In genomic region chr19:13831560-13832056, GRCh38 we compare ENCODE assay signal across 18 cellular contexts. TPM values are rescaled to one million over a fixed set of nuclear protein-coding genes. Genes with fewer than 3 reads are reported as not detected.
A peak's percentile ranks its signal among the peaks of the same experiment; 100 is the strongest.
DNase-seq lines count a peak whose midpoint lies in the region; ATAC-seq, FAIRE-seq and TF ChIP-seq lines count a peak whose summit lies in the region.
"Had no signal": no experiment of that assay in that cellular context is flagged by ENCODE, and none has a peak within 500 bp of the region (broad histone marks: within the 10 kb centered on the region; RNA-seq: fewer than 3 reads in every experiment).

No MANE protein-coding gene starts in this region.

- no peak overlapping the region for H3K4me3 Mint-ChIP-seq in MCF 10A (ENCODE audit: unreplicated experiment)

- H3K4me1 ChIP-seq in breast epithelium (peaks cover 13 to 17% of the 10 kb centered on the region in 2 donors), RWPE2 (ENCODE audit: insufficient read depth, poor library complexity, severe bottlenecking) (peaks cover 14% of the 10 kb centered on the region), endothelial cell of umbilical vein (ENCODE audit: control insufficient read depth, extremely low read depth, insufficient read depth, low read length) (peaks cover 15% of the 10 kb centered on the region), subcutaneous abdominal adipose tissue (ENCODE audit: control insufficient read depth in 5 of 5, insufficient read depth in 5 of 5, low read length in 5 of 5) (peaks cover 11 to 31% (median 21%) of the 10 kb centered on the region in 5 donors)

- no peak for TF ChIP-seq POLR2A in breast epithelium (IDR thresholded peaks at IDR 0.05)
- no peak for TF ChIP-seq POLR2A in endothelial cell of umbilical vein (IDR thresholded peaks at IDR 0.05; ENCODE audit: low read depth, low read length)

- H3K79me2 ChIP-seq in endothelial cell of umbilical vein (ENCODE audit: control insufficient read depth, insufficient read depth, low read length), result peaks cover 11% of the 10 kb centered on the region

- peaks cover 97% of the 10 kb centered on the region for H3K36me3 Mint-ChIP-seq in MCF 10A (ENCODE audit: insufficient read depth, unreplicated experiment)

- ATAC-seq in RWPE2 (ENCODE audit: low read depth), result no peak
- ATAC-seq: pancreas; PC-3; stimulated activated naive CD8-positive, alpha-beta T cell treated with anti-CD3 and anti-CD28 coated beads, Interleukin-15, amount 100 ng/mL, for 72 hours had no signal

- POLR2A ChIA-PET in MCF 10A (lab: Yijun Ruan, JAX) (interaction anchor here (1.6 kb wide), 1 partner anchor 34 kb away, joined by 5 read pairs; no protein-coding TSS in a partner anchor), endothelial cell of umbilical vein (lab: Charles Lee) (no interaction called here)

- H3K9me1 ChIP-seq in endothelial cell of umbilical vein (replicated peaks; ENCODE audit: control insufficient read depth, extremely low read depth, insufficient read depth, low read length), result no peaks in the 10 kb centered on the region

- FAIRE-seq in endothelial cell of umbilical vein (lab: Jason Lieb, UNC), result no peak
- FAIRE-seq: pancreas, small intestine had no signal

- H3K4me3 ChIP-seq in breast epithelium, result no peak overlapping the region
- no peak overlapping the region for H3K4me3 ChIP-seq in RWPE2 (ENCODE audit: severe bottlenecking)
- H3K4me3 ChIP-seq in endothelial cell of umbilical vein (replicated peaks in 1 of 3; ENCODE audit: insufficient read depth in 1 of 3, low read depth in 1 of 3, low read length in 3 of 3), result no peak overlapping the region
- H3K4me3 ChIP-seq in subcutaneous abdominal adipose tissue (ENCODE audit: low read depth in 1 of 5, low read length in 5 of 5), result no peak overlapping the region
- H3K4me3 ChIP-seq: pancreas had no signal

- H3K36me3 ChIP-seq in breast epithelium (no peaks in the 10 kb centered on the region), RWPE2 (ENCODE audit: low read depth) (peaks cover 39% of the 10 kb centered on the region), endothelial cell of umbilical vein (ENCODE audit: control insufficient read depth in 2 of 2, extremely low read depth in 1 of 2, insufficient read depth in 2 of 2, low read length in 2 of 2) (peaks cover 6 to 28% of the 10 kb centered on the region in 2 experiments), subcutaneous abdominal adipose tissue (ENCODE audit: control insufficient read depth in 5 of 5, insufficient read depth in 5 of 5, low read length in 5 of 5) (peaks cover 0 to 53% (median 40%) of the 10 kb centered on the region in 5 donors)

- no peaks in the 10 kb centered on the region for H3K9me3 Mint-ChIP-seq in MCF 10A (ENCODE audit: unreplicated experiment)
- H3K9me3 Mint-ChIP-seq: stimulated activated naive CD8-positive, alpha-beta T cell treated with anti-CD3 and anti-CD28 coated beads, Interleukin-15, amount 100 ng/mL, for 72 hours had no signal

- TF ChIP-seq CTCF in breast epithelium (IDR thresholded peaks at IDR 0.05) (no peak), MCF 10A (IDR thresholded peaks at IDR 0.05; ENCODE audit: unreplicated experiment) (no peak), RWPE2 (IDR thresholded peaks at IDR 0.05; ENCODE audit: poor library complexity, severe bottlenecking) (no peak), endothelial cell of umbilical vein (IDR thresholded peaks at IDR 0.05; ENCODE audit: extremely low read depth in 1 of 2, insufficient read depth in 1 of 2, low read depth in 1 of 2, low read length in 2 of 2) (no peak)

- H3K27me3 ChIP-seq in breast epithelium (no peaks in the 10 kb centered on the region), RWPE2 (ENCODE audit: insufficient read depth, poor library complexity, severe bottlenecking) (no peaks in the 10 kb centered on the region), endothelial cell of umbilical vein (ENCODE audit: control insufficient read depth in 2 of 2, insufficient read depth in 2 of 2, low read length in 2 of 2) (no peaks in the 10 kb centered on the region), subcutaneous abdominal adipose tissue (ENCODE audit: control insufficient read depth in 5 of 5, insufficient read depth in 4 of 5, low read length in 5 of 5) (no peaks in the 10 kb centered on the region)
- H3K27me3 ChIP-seq: pancreas had no signal

- peaks cover 5% of the 10 kb centered on the region for H3K4me1 Mint-ChIP-seq in MCF 10A (ENCODE audit: insufficient read depth, unreplicated experiment)

- DNase-seq in breast epithelium (ENCODE audit: low spot score in 2 of 2), result no peak
- no peak for DNase-seq in MCF 10A (ENCODE audit: unreplicated experiment)
- DNase-seq in RWPE2 (ENCODE audit: low spot score), result no peak
- DNase-seq in endothelial cell of umbilical vein (ENCODE audit: low read depth, low spot score), result no peak
- DNase-seq in GM19238 (ENCODE audit: insufficient read length, low spot score), result no peak
- no peak for DNase-seq in NCI-H2107 (lab: John Stamatoyannopoulos, UW)
- no peak for DNase-seq in SIG-M5 (lab: John Stamatoyannopoulos, UW)
- DNase-seq: activated T-cell treated with anti-CD3 and anti-CD28 coated beads for 4 hours; DMS53; islet precursor cell; NCI-H146; NCI-H526; pancreas; PC-3; small intestine; stimulated activated naive CD8-positive, alpha-beta T cell treated with anti-CD3 and anti-CD28 coated beads, Interleukin-15, amount 100 ng/mL, for 72 hours had no signal

- intact Hi-C loops in breast epithelium (cut with DNase I; ENCODE audit: low total_unique reads), result loop anchor here (2.0 kb wide), 1 partner anchor 39 kb away; no protein-coding TSS in a partner anchor
- intact Hi-C loops in MCF 10A (cut with micrococcal nuclease), result no loop called here
- intact Hi-C loops in endothelial cell of umbilical vein (cut with micrococcal nuclease), result loop anchor here (2.0 kb wide), 1 partner anchor 37 kb away; the partner anchor contains the start of gene ZSWIM4

- no peaks in the 10 kb centered on the region for H3K27me3 Mint-ChIP-seq in MCF 10A (ENCODE audit: insufficient read depth, unreplicated experiment)
- H3K27me3 Mint-ChIP-seq: stimulated activated naive CD8-positive, alpha-beta T cell treated with anti-CD3 and anti-CD28 coated beads, Interleukin-15, amount 100 ng/mL, for 72 hours had no signal

- H4K20me1 ChIP-seq in endothelial cell of umbilical vein (replicated peaks; ENCODE audit: control insufficient read depth, extremely low read depth, insufficient read depth, low read length), result no peaks in the 10 kb centered on the region

- H3K4me2 ChIP-seq in endothelial cell of umbilical vein (ENCODE audit: insufficient read depth, low read length), result no peak overlapping the region

- no peak overlapping the region for H3K27ac Mint-ChIP-seq in MCF 10A (ENCODE audit: low read depth, unreplicated experiment)

- dilution Hi-C loops in endothelial cell of umbilical vein (cut with MboI; ENCODE audit: extremely low pct_ligation_motif_present, low sequenced_read_pairs), result no loop called here

- BruUV-seq in MCF 10A (replicated peaks; lab: Mats Ljungman, UMichigan) (no TSS peak), endothelial cell of umbilical vein (replicated peaks; lab: Mats Ljungman, UMichigan) (TSS peak; percentile 29)

- CTCF ChIA-PET in MCF 10A (lab: Yijun Ruan, JAX), result no interaction called here
- CTCF ChIA-PET in endothelial cell of umbilical vein (lab: Charles Lee), result interaction anchor here (1.2 kb wide), 1 partner anchor 47 kb away, joined by 3 read pairs; no protein-coding TSS in a partner anchor

- H3K9ac ChIP-seq in endothelial cell of umbilical vein (replicated peaks; ENCODE audit: extremely low read depth, insufficient read depth, low read length), result no peak overlapping the region
- no peak overlapping the region for H3K9ac ChIP-seq in subcutaneous abdominal adipose tissue (ENCODE audit: low read length in 5 of 5)

- no peaks in the 10 kb centered on the region for H3K9me3 ChIP-seq in breast epithelium
- no peaks in the 10 kb centered on the region for H3K9me3 ChIP-seq in RWPE2 (ENCODE audit: severe bottlenecking)
- H3K9me3 ChIP-seq in endothelial cell of umbilical vein (replicated peaks; ENCODE audit: control insufficient read depth, insufficient read depth, low read length), result no peaks in the 10 kb centered on the region
- no peaks in the 10 kb centered on the region for H3K9me3 ChIP-seq in subcutaneous abdominal adipose tissue (ENCODE audit: control insufficient read depth in 5 of 5, low read length in 5 of 5)
- H3K9me3 ChIP-seq: pancreas had no signal

- peak overlapping the region; percentile 12 to 45 for H3K27ac ChIP-seq in breast epithelium
- H3K27ac ChIP-seq in RWPE2 (ENCODE audit: poor library complexity, severe bottlenecking), result peak overlapping the region; percentile 98
- H3K27ac ChIP-seq in endothelial cell of umbilical vein (ENCODE audit: insufficient read depth, low read depth, low read length), result no peak overlapping the region
- H3K27ac ChIP-seq in subcutaneous abdominal adipose tissue (ENCODE audit: low read depth, low read length), result peak overlapping the region; percentile 10
- H3K27ac ChIP-seq: pancreas had no signal

- no peak overlapping the region for H2AFZ ChIP-seq in endothelial cell of umbilical vein (ENCODE audit: low read depth, low read length)

RNA-seq across cellular contexts. Expression of gene ZSWIM4, which starts 36.4 kb away (rescaled TPM):
- 1 to 10 TPM; 1.1 to 8.5 (median 6.9) TPM for total RNA-seq in breast epithelium
- total RNA-seq in MCF 10A (2022), result 9.2 and 9.4 TPM in 2 replicates
- total RNA-seq in endothelial cell of umbilical vein, result 23.1 and 26.6 TPM in 2 replicates
- polyA plus RNA-seq in endothelial cell of umbilical vein, result 12.7 and 14.9 TPM in 2 replicates
- 8.0 and 11.1 TPM in 2 replicates for polyA plus RNA-seq in endothelial cell of umbilical vein (2011; cell fraction: cytosol; rRNA removed)
- polyA plus RNA-seq in endothelial cell of umbilical vein (2011; cell fraction: nucleus; rRNA removed), result 11.2 and 13.0 TPM in 2 replicates
- 7.9 and 16.2 TPM in 2 replicates for polyA plus RNA-seq in endothelial cell of umbilical vein (2012)
- polyA minus RNA-seq in endothelial cell of umbilical vein, result 13.0 and 15.9 TPM in 2 replicates
- polyA minus RNA-seq in endothelial cell of umbilical vein (2011; cell fraction: cytosol; rRNA and poly(A)+ RNA removed), result 3.5 TPM
- polyA minus RNA-seq in endothelial cell of umbilical vein (2011; cell fraction: nucleus; rRNA and poly(A)+ RNA removed), result 8.1 and 16.3 TPM in 2 replicates

RNA-seq across cellular contexts. Expression of gene NANOS3, which starts 45.3 kb away (rescaled TPM):
- not detected for total RNA-seq in breast epithelium
- total RNA-seq in MCF 10A (2022), result not detected in 2 replicates
- 3.4 and 4.4 TPM in 2 replicates for total RNA-seq in endothelial cell of umbilical vein
- polyA plus RNA-seq in endothelial cell of umbilical vein, result 1.0 and 1.5 TPM in 2 replicates
- 0.38 and 0.93 TPM in 2 replicates for polyA plus RNA-seq in endothelial cell of umbilical vein (2011; cell fraction: cytosol; rRNA removed)
- 0.55 and 1.3 TPM in 2 replicates for polyA plus RNA-seq in endothelial cell of umbilical vein (2011; cell fraction: nucleus; rRNA removed)
- polyA plus RNA-seq in endothelial cell of umbilical vein (2012), result 1.6 and 1.7 TPM in 2 replicates
- polyA minus RNA-seq in endothelial cell of umbilical vein, result 0.72 TPM in 1 of 2 replicates, not detected in the other
- polyA minus RNA-seq in endothelial cell of umbilical vein (2011; cell fraction: cytosol; rRNA and poly(A)+ RNA removed), result not detected
- 2.5 TPM in 1 of 2 replicates, not detected in the other for polyA minus RNA-seq in endothelial cell of umbilical vein (2011; cell fraction: nucleus; rRNA and poly(A)+ RNA removed)
- total RNA-seq: H4 had no signal

RNA-seq across cellular contexts. Expression of gene C19orf53, which starts 57.4 kb away (rescaled TPM):
- total RNA-seq in breast epithelium, result 100 to 1,000 TPM; 134 to 175 (median 137) TPM
- total RNA-seq in MCF 10A (2022), result 89.0 and 101 TPM in 2 replicates
- total RNA-seq in endothelial cell of umbilical vein, result 113 and 126 TPM in 2 replicates
- polyA plus RNA-seq in endothelial cell of umbilical vein, result 205 and 239 TPM in 2 replicates
- polyA plus RNA-seq in endothelial cell of umbilical vein (2011; cell fraction: cytosol; rRNA removed), result 241 and 294 TPM in 2 replicates
- 83.4 and 87.2 TPM in 2 replicates for polyA plus RNA-seq in endothelial cell of umbilical vein (2011; cell fraction: nucleus; rRNA removed)
- polyA plus RNA-seq in endothelial cell of umbilical vein (2012), result 223 and 226 TPM in 2 replicates
- 55.5 and 59.5 TPM in 2 replicates for polyA minus RNA-seq in endothelial cell of umbilical vein
- polyA minus RNA-seq in endothelial cell of umbilical vein (2011; cell fraction: cytosol; rRNA and poly(A)+ RNA removed), result 78.4 TPM
- polyA minus RNA-seq in endothelial cell of umbilical vein (2011; cell fraction: nucleus; rRNA and poly(A)+ RNA removed), result 11.5 and 12.9 TPM in 2 replicates
